Comparison of ENCODE assay signal across 22 cellular contexts in genomic region chr10:21421794-21422193, GRCh38.
DNase-seq lines count a peak whose midpoint lies in the region; ATAC-seq and TF ChIP-seq lines count a peak whose summit lies in the region.
"Had no signal": no experiment of that assay in that cellular context is flagged by ENCODE, and none has a peak within 500 bp of the region (broad histone marks: within the 10 kb centered on the region; RNA-seq: fewer than 3 reads in every experiment).

No MANE protein-coding gene starts in this region.

- H3K36me3 ChIP-seq in Panc1 (ENCODE audit: control insufficient read depth, insufficient read depth, low read length), result no peaks in the 10 kb centered on the region
- H3K36me3 ChIP-seq in neural progenitor cell, result no peaks in the 10 kb centered on the region
- no peaks in the 10 kb centered on the region for H3K36me3 ChIP-seq in right atrium auricular region
- H3K36me3 ChIP-seq: BLaER1, HAP-1 had no signal

- POLR2A ChIA-PET in Panc1 (lab: Charles Lee), result no interaction called here

- H3K36me3 Mint-ChIP-seq in H9 (ENCODE audit: insufficient read depth in 1 of 3, low read depth in 3 of 3) (peaks cover 5 to 11% (median 9%) of the 10 kb centered on the region in 3 experiments; a peak in 5 of 7 replicates), neural progenitor cell (no peaks in the 10 kb centered on the region)
- H3K36me3 Mint-ChIP-seq: CD14-positive monocyte; CD8-positive, alpha-beta memory T cell had no signal

- H3K27ac ChIP-seq in H9 (ENCODE audit: insufficient read length, low read depth, low read length) (no peak overlapping the region), Panc1 (ENCODE audit: low read length) (peak overlapping the region; percentile 62; the same call in 1 of the 2 replicates), neural progenitor cell (no peak overlapping the region), right atrium auricular region (no peak overlapping the region)
- H3K27ac ChIP-seq: 22Rv1, BLaER1, GM23248 had no signal

- no peak overlapping the region for H2AK5ac ChIP-seq in H9 (ENCODE audit: insufficient read length, low read length)

- no peak overlapping the region for H2BK5ac ChIP-seq in H9 (ENCODE audit: insufficient read length, low read length)

- H3K4me2 ChIP-seq in H9 (ENCODE audit: insufficient read depth, insufficient read length, low read length) (no peak overlapping the region), neural progenitor cell (peak overlapping the region; percentile 55)
- H3K4me2 ChIP-seq: BLaER1 had no signal

- no peaks in the 10 kb centered on the region for H3K23me2 ChIP-seq in H9 (ENCODE audit: insufficient read length, low read depth, low read length, poor library complexity, severe bottlenecking)

- H3K79me1 ChIP-seq in H9 (ENCODE audit: insufficient read depth, low read depth, low read length, poor library complexity, severe bottlenecking), result no peaks in the 10 kb centered on the region

- H4K91ac ChIP-seq in H9 (ENCODE audit: insufficient read length, low read depth, low read length), result no peak overlapping the region

- peak overlapping the region; percentile 95 for H2BK20ac ChIP-seq in H9 (ENCODE audit: low read depth, low read length, poor library complexity, severe bottlenecking)

- intact Hi-C loops in Panc1 (cut with micrococcal nuclease; ENCODE audit: unreplicated experiment), result no loop called here

- no peak overlapping the region for H2AFZ ChIP-seq in H9 (ENCODE audit: low read length)
- no peak overlapping the region for H2AFZ ChIP-seq in neural progenitor cell (replicated peaks)
- H2AFZ ChIP-seq: GM23248 had no signal

- H4K20me1 ChIP-seq in H9 (ENCODE audit: control insufficient read depth, insufficient read depth, insufficient read length), result no peaks in the 10 kb centered on the region
- no peaks in the 10 kb centered on the region for H4K20me1 ChIP-seq in neural progenitor cell (ENCODE audit: low read depth)
- H4K20me1 ChIP-seq: BLaER1 had no signal

- CTCF ChIA-PET in Panc1 (lab: Charles Lee), result no interaction called here

- H3K9me3 Mint-ChIP-seq in H9 (peaks cover 5 to 6% of the 10 kb centered on the region in 2 experiments), neural progenitor cell (peaks cover 11% of the 10 kb centered on the region)
- H3K9me3 Mint-ChIP-seq: CD4-positive, alpha-beta T cell; CD8-positive, alpha-beta memory T cell; HFFc6 had no signal

- no TSS peak for BruUV-seq in Panc1 (replicated peaks; lab: Mats Ljungman, UMichigan)

- no CpG with 5 or more reads among the region's 4 CpGs for WGBS in H9 (ENCODE audit: extremely low coverage, insufficient read length, low lambda C conversion rate)

- H3K9ac ChIP-seq in H9 (ENCODE audit: extremely low read depth, insufficient read length, low read length) (no peak overlapping the region), neural progenitor cell (no peak overlapping the region)
- H3K9ac ChIP-seq: BLaER1, GM23248 had no signal

- no peak overlapping the region for H3K18ac ChIP-seq in H9 (ENCODE audit: insufficient read length, low read depth, low read length)

- no peak overlapping the region for H3K56ac ChIP-seq in H9 (ENCODE audit: insufficient read length, low read depth, low read length)

- H3T11ph ChIP-seq in H9 (ENCODE audit: low read length), result no peak overlapping the region

- no peak overlapping the region for H4K8ac ChIP-seq in H9 (replicated peaks; ENCODE audit: insufficient read length, low read depth, low read length)

- H3K4me1 Mint-ChIP-seq in H9 (peaks cover 37 to 43% of the 10 kb centered on the region in 2 experiments), neural progenitor cell (peaks cover 16% of the 10 kb centered on the region)
- H3K4me1 Mint-ChIP-seq: B cell; CD14-positive monocyte; CD8-positive, alpha-beta memory T cell had no signal

- H3K4me3 ChIP-seq in Panc1 (ENCODE audit: low read depth in 2 of 2, low read length in 2 of 2), result no peak overlapping the region
- H3K4me3 ChIP-seq in neural progenitor cell, result no peak overlapping the region
- no peak overlapping the region for H3K4me3 ChIP-seq in right atrium auricular region
- H3K4me3 ChIP-seq: BLaER1, GM12878, GM23248, HAP-1 had no signal

- H3K9me3 ChIP-seq in H9 (ENCODE audit: control insufficient read depth, low read depth, low read length) (peaks cover 4% of the 10 kb centered on the region), Panc1 (ENCODE audit: control insufficient read depth, insufficient read depth, low read depth, low read length) (no peaks in the 10 kb centered on the region), neural progenitor cell (ENCODE audit: low read depth) (no peaks in the 10 kb centered on the region), right atrium auricular region (peaks cover 3 to 8% of the 10 kb centered on the region in 2 donors)
- H3K9me3 ChIP-seq: HAP-1 had no signal

- peak; percentile 53 for DNase-seq in D341Med (ENCODE audit: low spot score)
- no peak for DNase-seq in H9
- DNase-seq in Panc1 (ENCODE audit: low read depth, low spot score), result no peak
- peak; percentile 25 for DNase-seq in neural progenitor cell (ENCODE audit: low spot score)
- DNase-seq in NCI-H774 (lab: John Stamatoyannopoulos, UW), result no peak
- no peak for DNase-seq in T-helper 2 cell
- DNase-seq in SHP77 treated with DMSO at 0.1 percent for 48 hours (lab: John Stamatoyannopoulos, UW), result no peak
- DNase-seq in right atrium auricular region (ENCODE audit: low spot score), result no peak
- DNase-seq: CD4-positive, alpha-beta T cell; CD8-positive, alpha-beta memory T cell; DMS153; DMS79; EL; GDM1; GM23248; HFFc6 had no signal

- peaks cover 10% of the 10 kb centered on the region for H3F3A ChIP-seq in neural progenitor cell (ENCODE audit: low read depth)

- H3K4me1 ChIP-seq in H9 (ENCODE audit: insufficient read depth, low read length), result peaks cover 4% of the 10 kb centered on the region; the same call in 1 of the 2 replicates
- H3K4me1 ChIP-seq in Panc1 (ENCODE audit: control insufficient read depth, insufficient read depth, low read length), result peaks cover 2% of the 10 kb centered on the region; the same call in 1 of the 2 replicates
- peaks cover 15% of the 10 kb centered on the region for H3K4me1 ChIP-seq in neural progenitor cell
- no peaks in the 10 kb centered on the region for H3K4me1 ChIP-seq in right atrium auricular region
- H3K4me1 ChIP-seq: BLaER1 had no signal

- H3K27me3 Mint-ChIP-seq in H9 (ENCODE audit: low read depth) (peaks cover 4% of the 10 kb centered on the region; the same call in 1 of the 2 replicates), neural progenitor cell (ENCODE audit: insufficient read depth, low read depth) (peaks cover 10% of the 10 kb centered on the region)
- H3K27me3 Mint-ChIP-seq: CD4-positive, alpha-beta T cell had no signal

- H2BK120ac ChIP-seq in H9 (ENCODE audit: low read depth, low read length, poor library complexity, severe bottlenecking), result no peak overlapping the region

- no peak overlapping the region for H4K5ac ChIP-seq in H9 (ENCODE audit: insufficient read length, low read depth, low read length)

- H3K4ac ChIP-seq in H9 (ENCODE audit: low read depth, low read length), result no peak overlapping the region

- no peak for TF ChIP-seq CTCF in H9 (conservative IDR thresholded peaks at IDR 0.05)
- no peak for TF ChIP-seq CTCF in Panc1 (IDR thresholded peaks at IDR 0.05)
- no peak for TF ChIP-seq CTCF in neural progenitor cell (IDR thresholded peaks at IDR 0.05)
- TF ChIP-seq CTCF in right atrium auricular region (IDR thresholded peaks at IDR 0.05), result no peak

- no peak overlapping the region for H3K23ac ChIP-seq in H9 (ENCODE audit: insufficient read length, low read depth, low read length)

- H3K27me3 ChIP-seq in H9 (ENCODE audit: insufficient read depth, low read length) (no peaks in the 10 kb centered on the region; the same call in 1 of the 2 replicates), Panc1 (ENCODE audit: control insufficient read depth, insufficient read depth, low read length) (no peaks in the 10 kb centered on the region), neural progenitor cell (no peaks in the 10 kb centered on the region), right atrium auricular region (no peaks in the 10 kb centered on the region)
- H3K27me3 ChIP-seq: BLaER1 had no signal

- H3K79me2 ChIP-seq in H9 (ENCODE audit: insufficient read depth, low read length) (no peaks in the 10 kb centered on the region), neural progenitor cell (ENCODE audit: low read depth) (no peaks in the 10 kb centered on the region)

- H3K14ac ChIP-seq in H9 (ENCODE audit: insufficient read depth, low read length), result no peak overlapping the region

- in situ Hi-C loops in Panc1 (cut with HindIII; ENCODE audit: low pct_unique_long_range_greater_than_20kb, low sequenced_read_pairs), result no loop called here

- no peak for ATAC-seq in Panc1
- ATAC-seq: GM12878 had no signal

- no peak overlapping the region for H2BK15ac ChIP-seq in H9 (ENCODE audit: low read depth, low read length)

- no peak overlapping the region for H2BK12ac ChIP-seq in H9 (ENCODE audit: insufficient read length, low read depth, low read length)

- H3K4me3 Mint-ChIP-seq in H9 (no peak overlapping the region), neural progenitor cell (no peak overlapping the region)
- H3K4me3 Mint-ChIP-seq: B cell; CD14-positive monocyte; CD4-positive, alpha-beta T cell; CD8-positive, alpha-beta memory T cell; HFFc6 had no signal

- H3K27ac Mint-ChIP-seq in H9 (peak overlapping the region in 2 of 3 experiments; percentile 75 to 84; a peak in 2 of 7 replicates), neural progenitor cell (no peak overlapping the region)
- H3K27ac Mint-ChIP-seq: B cell; CD14-positive monocyte; CD4-positive, alpha-beta T cell; HFFc6 had no signal

Comparison
In these comparisons a context has a peak if more than half of its experiments do, and no peak if none do; other contexts are left out.
1. DNase-seq: peak in D341Med (single experiment) and neural progenitor cell (single experiment); none in H9 (single experiment), Panc1 (single experiment), NCI-H774 (single experiment), T-helper 2 cell (0 of 5), SHP77 treated with DMSO at 0.1 percent for 48 hours (single experiment) and right atrium auricular region (single experiment).